In the genomic region with DNA sequence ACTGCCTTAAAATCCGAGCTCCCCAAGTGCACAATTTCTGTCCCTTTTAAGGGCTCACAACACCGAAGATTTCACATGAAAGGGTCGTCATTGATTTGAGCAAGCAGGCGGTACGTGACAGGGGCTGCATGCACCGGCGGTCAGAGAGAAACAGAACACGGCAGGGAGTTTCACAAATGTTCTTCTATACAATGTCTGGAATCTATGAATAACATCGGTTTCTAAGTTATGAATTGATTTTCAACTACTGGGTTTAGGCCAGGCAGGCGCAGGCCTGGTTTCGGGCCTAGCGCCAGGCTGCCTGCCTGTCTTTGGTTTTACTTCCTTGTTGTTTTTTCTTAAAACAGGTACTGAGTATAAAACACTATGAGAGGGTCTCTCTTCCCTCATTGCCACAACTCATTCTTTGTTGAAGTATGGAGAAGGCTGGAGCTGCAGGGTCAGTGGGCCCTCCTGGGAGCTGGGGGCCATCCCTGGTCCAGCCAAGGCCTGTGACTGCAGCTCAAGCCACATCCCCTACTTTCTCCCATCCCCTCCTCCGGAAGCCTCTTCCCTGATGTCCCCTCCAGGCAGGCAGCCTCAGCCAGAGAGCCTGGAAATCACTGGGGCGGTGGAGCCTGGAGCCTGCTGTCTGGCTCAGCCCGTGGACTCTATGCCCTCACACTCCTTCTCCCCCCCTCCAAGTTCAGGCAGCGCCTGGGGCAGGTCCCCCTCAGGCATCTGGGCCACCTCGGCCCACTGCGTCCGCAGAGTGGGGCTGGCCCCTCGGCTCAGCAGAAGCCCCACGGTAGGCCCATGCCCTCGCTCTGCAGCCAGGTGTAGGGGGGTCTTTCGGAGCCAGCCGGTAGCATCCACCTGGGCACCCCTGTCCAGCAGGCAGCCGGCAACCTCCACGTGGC, we compare ENCODE assay signal across 14 cellular contexts. TPM values are rescaled to one million over a fixed set of nuclear protein-coding genes. Genes with fewer than 3 reads are reported as not detected.
DNase-seq lines count a peak whose midpoint lies in the region; ATAC-seq, FAIRE-seq and TF ChIP-seq lines count a peak whose summit lies in the region.
"Had no signal": no experiment of that assay in that cellular context is flagged by ENCODE, and none has a peak within 500 bp of the region (broad histone marks: within the 10 kb centered on the region; RNA-seq: fewer than 3 reads in every experiment).

No MANE protein-coding gene starts in this region.

- DNase-seq in GM12892 (ENCODE audit: insufficient read length) = peak; percentile 33
- no peak for DNase-seq in activated T-helper 2 cell treated with anti-CD3 and anti-CD28 coated beads, Interferon-gamma antibody, Interleukin-2, Interleukin-4, amounts not matched to agents 10 μg/mL and 5 μg/mL and 100 μg/mL, durations not matched to agents 14 hours and 24 hours and 36 hours (ENCODE audit: low spot score)
- peak; percentile 65 for DNase-seq in islet precursor cell
- no peak for DNase-seq in sigmoid colon
- DNase-seq in activated CD8-positive, alpha-beta memory T cell treated with anti-CD3 and anti-CD28 coated beads, Interleukin-2, amount 50 U/mL, for 48 hours = no peak
- DNase-seq in A172 (ENCODE audit: low spot score) = no peak
- DNase-seq: effector CD4-positive, alpha-beta T cell; NCI-H1092; NCI-H446 had no signal

- H3K27ac Mint-ChIP-seq in activated T-helper 2 cell treated with anti-CD3 and anti-CD28 coated beads, Interferon-gamma antibody, Interleukin-2, Interleukin-4, amounts not matched to agents 10 μg/mL and 5 μg/mL and 100 μg/mL, durations not matched to agents 14 hours and 24 hours and 36 hours = peak overlapping the region; percentile 26

- intact Hi-C loops in activated T-helper 2 cell treated with anti-CD3 and anti-CD28 coated beads, Interferon-gamma antibody, Interleukin-2, Interleukin-4, amounts not matched to agents 10 μg/mL and 5 μg/mL and 100 μg/mL, durations not matched to agents 14 hours and 24 hours and 36 hours (cut with micrococcal nuclease) = no loop called here
- intact Hi-C loops in sigmoid colon (cut with DNase I) = no loop called here

- no peak for TF ChIP-seq CTCF in sigmoid colon (IDR thresholded peaks at IDR 0.05)

- TF ChIP-seq EP300 in sigmoid colon (IDR thresholded peaks at IDR 0.05) = no peak

- FAIRE-seq in GM12892 (lab: Jason Lieb, UNC) = peak; percentile 81
- FAIRE-seq: HTR-8/SVneo, TTC549 had no signal

- no peaks in the 10 kb centered on the region for H3K36me3 ChIP-seq in sigmoid colon

- no peaks in the 10 kb centered on the region for H3K36me3 Mint-ChIP-seq in activated T-helper 2 cell treated with anti-CD3 and anti-CD28 coated beads, Interferon-gamma antibody, Interleukin-2, Interleukin-4, amounts not matched to agents 10 μg/mL and 5 μg/mL and 100 μg/mL, durations not matched to agents 14 hours and 24 hours and 36 hours (ENCODE audit: low read depth)
- H3K36me3 Mint-ChIP-seq: CD4-positive, alpha-beta memory T cell had no signal

- TF ChIP-seq POLR2A in GM12892 (IDR thresholded peaks at IDR 0.05; ENCODE audit: low read depth, low read length) (no peak), sigmoid colon (IDR thresholded peaks at IDR 0.05) (no peak)

- H3K4me1 ChIP-seq in sigmoid colon = peaks cover 0 to 31% (median 23%) of the 10 kb centered on the region in 4 donors

- peaks cover 8% of the 10 kb centered on the region for H3K4me1 Mint-ChIP-seq in activated T-helper 2 cell treated with anti-CD3 and anti-CD28 coated beads, Interferon-gamma antibody, Interleukin-2, Interleukin-4, amounts not matched to agents 10 μg/mL and 5 μg/mL and 100 μg/mL, durations not matched to agents 14 hours and 24 hours and 36 hours (ENCODE audit: low read depth)

- H3K9me3 Mint-ChIP-seq in activated T-helper 2 cell treated with anti-CD3 and anti-CD28 coated beads, Interferon-gamma antibody, Interleukin-2, Interleukin-4, amounts not matched to agents 10 μg/mL and 5 μg/mL and 100 μg/mL, durations not matched to agents 14 hours and 24 hours and 36 hours = no peaks in the 10 kb centered on the region
- H3K9me3 Mint-ChIP-seq: CD4-positive, alpha-beta memory T cell had no signal

- peaks cover 2% of the 10 kb centered on the region for H3K27me3 Mint-ChIP-seq in activated T-helper 2 cell treated with anti-CD3 and anti-CD28 coated beads, Interferon-gamma antibody, Interleukin-2, Interleukin-4, amounts not matched to agents 10 μg/mL and 5 μg/mL and 100 μg/mL, durations not matched to agents 14 hours and 24 hours and 36 hours (ENCODE audit: low read depth)

- 93 to 94% methylated on average over 26 of the region's 26 CpGs for WGBS in sigmoid colon, 2 donors

- H3K27ac ChIP-seq in sigmoid colon = peak overlapping the region; percentile 62 to 87 (median 84)

- ATAC-seq in GM18502 (IDR thresholded peaks at IDR 0.05; ENCODE audit: poor library complexity, unreplicated experiment) = no peak
- ATAC-seq in HG03457 (IDR thresholded peaks at IDR 0.05; ENCODE audit: unreplicated experiment) = no peak

- no peaks in the 10 kb centered on the region for H3K9me3 ChIP-seq in sigmoid colon

- no peaks in the 10 kb centered on the region for H3K27me3 ChIP-seq in sigmoid colon

- peak overlapping the region in 1 of 4 donors; percentile 60 for H3K4me3 ChIP-seq in sigmoid colon

- H3K4me3 Mint-ChIP-seq in activated T-helper 2 cell treated with anti-CD3 and anti-CD28 coated beads, Interferon-gamma antibody, Interleukin-2, Interleukin-4, amounts not matched to agents 10 μg/mL and 5 μg/mL and 100 μg/mL, durations not matched to agents 14 hours and 24 hours and 36 hours (ENCODE audit: low read depth) = no peak overlapping the region
- H3K4me3 Mint-ChIP-seq: CD4-positive, alpha-beta memory T cell had no signal

RNA-seq across cellular contexts. Expression of gene ANKRD65, which starts 2.4 kb away (rescaled TPM):
- polyA plus RNA-seq in GM12892 (2012; ENCODE audit: missing spikeins) = 0.47 TPM
- total RNA-seq in activated T-helper 2 cell treated with anti-CD3 and anti-CD28 coated beads, Interferon-gamma antibody, Interleukin-2, Interleukin-4, amounts not matched to agents 10 μg/mL and 5 μg/mL and 100 μg/mL, durations not matched to agents 14 hours and 24 hours and 36 hours = not detected in 2 replicates
- total RNA-seq in sigmoid colon = 10 to 100 TPM; 10.0 to 23.0 (median 15.8) TPM
- polyA plus RNA-seq in sigmoid colon = 1 to 10 TPM in 2 of 3 donors, under 1 TPM in 1; 0.69 to 5.4 (median 3.8) TPM
- total RNA-seq in A172 (2014; rRNA removed; shearing (Covaris generic)) = 0.12 TPM in 1 of 2 replicates, not detected in the other
- total RNA-seq: CD4-positive, alpha-beta memory T cell had no signal
- polyA plus RNA-seq: CD4-positive, alpha-beta memory T cell had no signal

RNA-seq across cellular contexts. Expression of gene MRPL20, which starts 11.6 kb away (rescaled TPM):
- polyA plus RNA-seq in GM12892 (2012; ENCODE audit: missing spikeins) = 172 TPM
- total RNA-seq in activated T-helper 2 cell treated with anti-CD3 and anti-CD28 coated beads, Interferon-gamma antibody, Interleukin-2, Interleukin-4, amounts not matched to agents 10 μg/mL and 5 μg/mL and 100 μg/mL, durations not matched to agents 14 hours and 24 hours and 36 hours = 143 and 154 TPM in 2 replicates
- total RNA-seq in sigmoid colon = 100 to 1,000 TPM; 133 to 235 (median 206) TPM
- 100 to 1,000 TPM; 155 to 216 (median 171) TPM for polyA plus RNA-seq in sigmoid colon
- total RNA-seq in A172 (2014; rRNA removed; shearing (Covaris generic)) = 117 and 151 TPM in 2 replicates

RNA-seq across cellular contexts. Expression of gene VWA1, which starts 16.8 kb away (rescaled TPM):
- polyA plus RNA-seq in GM12892 (2012; ENCODE audit: missing spikeins) = 0.47 TPM
- 4.0 and 4.7 TPM in 2 replicates for total RNA-seq in activated T-helper 2 cell treated with anti-CD3 and anti-CD28 coated beads, Interferon-gamma antibody, Interleukin-2, Interleukin-4, amounts not matched to agents 10 μg/mL and 5 μg/mL and 100 μg/mL, durations not matched to agents 14 hours and 24 hours and 36 hours
- total RNA-seq in sigmoid colon = 100 to 1,000 TPM in 1 of 4 donors, 10 to 100 TPM in 3; 47.1 to 107 (median 71.1) TPM
- 10 to 100 TPM in 1 of 3 donors, 1 to 10 TPM in 2; 2.4 to 44.2 (median 3.7) TPM for polyA plus RNA-seq in sigmoid colon
- total RNA-seq in A172 (2014; rRNA removed; shearing (Covaris generic)) = 0.91 and 2.0 TPM in 2 replicates
- total RNA-seq: CD4-positive, alpha-beta memory T cell had no signal
- polyA plus RNA-seq: CD4-positive, alpha-beta memory T cell had no signal

RNA-seq across cellular contexts. Expression of gene CCNL2, which starts 19.6 kb away (rescaled TPM):
- polyA plus RNA-seq in GM12892 (2012; ENCODE audit: missing spikeins) = 60.5 TPM
- 123 and 124 TPM in 2 replicates for total RNA-seq in activated T-helper 2 cell treated with anti-CD3 and anti-CD28 coated beads, Interferon-gamma antibody, Interleukin-2, Interleukin-4, amounts not matched to agents 10 μg/mL and 5 μg/mL and 100 μg/mL, durations not matched to agents 14 hours and 24 hours and 36 hours
- 100 to 1,000 TPM; 139 to 375 (median 173) TPM for total RNA-seq in sigmoid colon
- polyA plus RNA-seq in sigmoid colon = 10 to 100 TPM; 15.0 to 99.6 (median 16.2) TPM
- total RNA-seq in A172 (2014; rRNA removed; shearing (Covaris generic)) = 35.6 and 43.2 TPM in 2 replicates

RNA-seq across cellular contexts. Expression of gene ATAD3C, which starts 30.8 kb away (rescaled TPM):
- 1.7 TPM for polyA plus RNA-seq in GM12892 (2012; ENCODE audit: missing spikeins)
- total RNA-seq in activated T-helper 2 cell treated with anti-CD3 and anti-CD28 coated beads, Interferon-gamma antibody, Interleukin-2, Interleukin-4, amounts not matched to agents 10 μg/mL and 5 μg/mL and 100 μg/mL, durations not matched to agents 14 hours and 24 hours and 36 hours = 0.53 and 0.62 TPM in 2 replicates
- under 1 TPM; 0.16 to 0.55 (median 0.45) TPM for total RNA-seq in sigmoid colon
- 1 to 10 TPM in 1 of 3 donors, under 1 TPM in 1, not detected in 1; under 0.01 to 1.5 TPM for polyA plus RNA-seq in sigmoid colon
- not detected in 2 replicates for total RNA-seq in A172 (2014; rRNA removed; shearing (Covaris generic))

Comparison
In these comparisons a context has a peak if more than half of its experiments do, and no peak if none do; other contexts are left out.
1. DNase-seq: peak in GM12892 (single experiment) and islet precursor cell (single experiment); none in activated T-helper 2 cell treated with anti-CD3 and anti-CD28 coated beads, Interferon-gamma antibody, Interleukin-2, Interleukin-4, amounts not matched to agents 10 μg/mL and 5 μg/mL and 100 μg/mL, durations not matched to agents 14 hours and 24 hours and 36 hours (single experiment), sigmoid colon (single experiment), activated CD8-positive, alpha-beta memory T cell treated with anti-CD3 and anti-CD28 coated beads, Interleukin-2, amount 50 U/mL, for 48 hours (single experiment) and A172 (single experiment).